In genomic region chr4:128863314-128864075, GRCh38 we compare ENCODE assay signal across 8 cellular contexts. TPM values are rescaled to one million over a fixed set of nuclear protein-coding genes. Genes with fewer than 3 reads are reported as not detected.
A peak's percentile ranks its signal among the peaks of the same experiment; 100 is the strongest.
DNase-seq lines count a peak whose midpoint lies in the region; ATAC-seq and TF ChIP-seq lines count a peak whose summit lies in the region.

No MANE protein-coding gene starts in this region.

- H3K36me3 ChIP-seq in HUES64 (ENCODE audit: insufficient read depth, low read length) (peaks cover 97% of the 10 kb centered on the region), tibial artery (peaks cover 39 to 96% (median 80%) of the 10 kb centered on the region in 3 donors)

- H3K9ac ChIP-seq in HUES64 (ENCODE audit: low read depth, low read length), result no peak overlapping the region

- H3K4me1 ChIP-seq in HUES64 (ENCODE audit: insufficient read depth, low read length) (peaks cover 13% of the 10 kb centered on the region), tibial artery (peaks cover 0 to 27% (median 15%) of the 10 kb centered on the region in 4 donors)

- TF ChIP-seq CTCF in GM10266 (IDR thresholded peaks at IDR 0.05; ENCODE audit: control insufficient read depth, insufficient read depth, low read depth, missing control alignments) (peak; percentile 78), foreskin fibroblast (IDR thresholded peaks at IDR 0.05; ENCODE audit: low read depth, low read length) (peak; percentile 79), tibial artery (IDR thresholded peaks at IDR 0.05) (peak; percentile 82 to 84)

- H3K4me3 ChIP-seq in HUES64 (ENCODE audit: low read length), result no peak overlapping the region
- no peak overlapping the region for H3K4me3 ChIP-seq in foreskin fibroblast (ENCODE audit: low read depth in 1 of 2, low read length in 2 of 2)
- H3K4me3 ChIP-seq in tibial artery, result no peak overlapping the region

- WGBS in HUES64, result 63% methylated on average over 10 of the region's 10 CpGs

- H3K27me3 ChIP-seq in HUES64 (ENCODE audit: insufficient read depth, low read length) (no peaks in the 10 kb centered on the region), tibial artery (no peaks in the 10 kb centered on the region)

- intact Hi-C loops in tibial artery (cut with DNase I; ENCODE audit: low total_unique reads), result loop anchor here (5.0 to 10.0 kb wide), 3 partner anchors 49 to 669 kb away; no protein-coding TSS in a partner anchor

- no peak for ATAC-seq in HG02759 (IDR thresholded peaks at IDR 0.05; ENCODE audit: unreplicated experiment)

- H3K9me3 ChIP-seq in HUES64 (ENCODE audit: insufficient read depth, low read depth, low read length), result no peaks in the 10 kb centered on the region
- no peaks in the 10 kb centered on the region for H3K9me3 ChIP-seq in tibial artery

- H3K27ac ChIP-seq in HUES64 (ENCODE audit: low read depth, low read length) (peak overlapping the region; percentile 25; the same call in 1 of the 2 replicates), tibial artery (peak overlapping the region in 1 of 2 donors; percentile 55)

- DNase-seq in GM10266 (ENCODE audit: extremely low spot score) (peak; percentile 28), RKO (ENCODE audit: low spot score) (peak; percentile 63), foreskin fibroblast (peak; percentile 65 to 90), nucleus accumbens (lab: John Stamatoyannopoulos, UW) (peak in 51 of 56 donors; percentile 10 to 84 (median 53)), tibial artery (peak; percentile 58 to 84)
- peak; percentile 53 for DNase-seq in activated T-helper 9 cell treated with anti-CD3 and anti-CD28 coated beads, Interleukin-2, amount 50 U/mL, for 16 hours (ENCODE audit: low read depth)

RNA-seq across cellular contexts. Expression of gene JADE1, which starts 54.0 kb away (rescaled TPM):
- polyA plus RNA-seq in HUES64 (2013, experiment 1 of 2), result 53.4 TPM
- polyA plus RNA-seq in HUES64 (2013, experiment 2 of 2), result 47.4 TPM
